5 cellular contexts compared by ENCODE assay signal in the genomic region with DNA sequence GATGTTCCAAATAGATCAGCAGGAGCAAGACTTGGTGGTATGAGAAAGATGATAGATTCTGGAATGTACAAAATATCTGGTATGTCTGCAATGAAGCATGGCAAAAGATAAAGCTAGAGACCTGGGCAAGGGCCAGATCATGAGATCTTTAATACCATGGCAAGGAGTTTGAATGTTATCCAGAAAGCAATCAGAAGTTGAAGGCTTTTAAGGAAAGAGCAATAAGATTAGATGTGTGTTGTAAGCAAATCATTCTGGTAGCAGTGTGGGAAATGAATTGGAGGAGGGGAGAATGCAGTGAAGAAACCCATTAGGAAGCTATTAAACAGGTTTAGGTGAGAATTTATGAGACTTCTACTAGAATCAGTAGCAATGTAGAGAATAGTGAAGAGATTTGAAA. TPM values are rescaled to one million over a fixed set of nuclear protein-coding genes. Genes with fewer than 3 reads are reported as not detected.
"Had no signal": no experiment of that assay in that cellular context is flagged by ENCODE, and none has a peak within 500 bp of the region (broad histone marks: within the 10 kb centered on the region; RNA-seq: fewer than 3 reads in every experiment).

No MANE protein-coding gene starts in this region.

- H3K27ac ChIP-seq: HL-60 had no signal

- H3K4me3 ChIP-seq: K562 had no signal

- ATAC-seq: HepG2, K562 had no signal

- DNase-seq: IMR-90 had no signal

RNA-seq across cellular contexts. Expression of gene SYT9, which starts 32.2 kb away (rescaled TPM):
- total RNA-seq: HepG2, HT-29, IMR-90, K562 had no signal
- polyA plus RNA-seq: HepG2, IMR-90 had no signal
